ENCODE assay signal across 1 cellular context in genomic region chr4:185552254-185552653, GRCh38.
TF ChIP-seq lines count a peak whose summit lies in the region.

No MANE protein-coding gene starts in this region.

TF ChIP-seq in IMR-90, 13 proteins besides CTCF, POLR2A, EP300 and RAD21 (continued from another document):
- TF ChIP-seq MAFK (IDR thresholded peaks at IDR 0.05; ENCODE audit: low read depth, low read length) = no peak
- no peak for TF ChIP-seq MXI1 (IDR thresholded peaks at IDR 0.05; ENCODE audit: borderline replicate concordance, low read depth, low read length)
- TF ChIP-seq CEBPB (IDR thresholded peaks at IDR 0.05; ENCODE audit: low read depth, low read length) = no peak
- TF ChIP-seq CHD1 (IDR thresholded peaks at IDR 0.05; ENCODE audit: low read depth, low read length) = no peak
- TF ChIP-seq USF2 (IDR thresholded peaks at IDR 0.05; ENCODE audit: low read depth, low read length) = no peak
- TF ChIP-seq ELK1 (IDR thresholded peaks at IDR 0.05; ENCODE audit: borderline replicate concordance, low read depth, low read length) = no peak
- TF ChIP-seq FOS (IDR thresholded peaks at IDR 0.05; ENCODE audit: low read depth, low read length) = no peak
- TF ChIP-seq RFX5 (IDR thresholded peaks at IDR 0.05; ENCODE audit: low read depth, low read length) = no peak
- TF ChIP-seq MAZ (IDR thresholded peaks at IDR 0.05; ENCODE audit: borderline replicate concordance, low read depth, low read length) = no peak
- TF ChIP-seq BHLHE40 (IDR thresholded peaks at IDR 0.05; ENCODE audit: low read depth, low read length) = no peak
